In the genomic region with DNA sequence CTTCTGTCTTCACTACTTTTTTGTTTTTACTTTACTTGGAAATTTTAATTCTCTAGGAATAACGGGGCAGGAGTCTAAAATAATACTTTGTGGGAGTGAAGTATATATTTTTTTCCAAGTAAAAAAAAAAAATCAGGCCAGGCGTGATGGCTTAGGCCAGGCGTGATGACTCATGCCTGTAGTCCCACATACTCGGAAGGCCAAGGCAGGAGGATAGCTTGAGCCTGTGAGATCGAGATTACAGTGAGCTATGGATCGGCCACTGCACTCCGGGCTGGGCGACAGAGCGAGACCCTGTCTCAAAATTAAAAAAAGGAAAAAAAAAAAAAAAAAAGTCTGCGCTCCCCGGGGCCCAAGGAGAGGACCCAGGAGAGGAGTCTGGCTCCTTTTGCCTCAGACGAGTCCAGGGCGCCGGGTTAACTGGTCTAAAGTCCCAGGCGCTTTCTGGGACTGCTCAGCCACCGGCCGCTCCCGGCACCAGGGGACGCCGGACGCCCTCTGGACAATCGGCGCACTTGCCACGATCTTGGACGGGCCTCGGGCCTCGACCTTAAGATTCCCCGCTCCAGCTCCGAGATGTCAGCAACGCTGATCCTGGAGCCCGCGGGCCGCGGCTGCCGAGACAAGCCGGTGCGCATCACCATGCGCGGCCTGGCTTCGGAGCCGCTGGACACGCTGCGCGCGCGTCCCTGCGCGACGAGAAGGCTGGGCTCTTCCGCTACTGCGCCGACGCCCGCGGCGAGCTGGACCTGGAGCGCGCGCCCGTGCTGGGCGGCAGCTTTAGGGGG, we compare ENCODE assay signal across 9 cellular contexts. TPM values are rescaled to one million over a fixed set of nuclear protein-coding genes. Genes with fewer than 3 reads are reported as not detected.
DNase-seq lines count a peak whose midpoint lies in the region; ATAC-seq and TF ChIP-seq lines count a peak whose summit lies in the region.
"Had no signal": no experiment of that assay in that cellular context is flagged by ENCODE, and none has a peak within 500 bp of the region (broad histone marks: within the 10 kb centered on the region; RNA-seq: fewer than 3 reads in every experiment).

No MANE protein-coding gene starts in this region.

- H3K27ac ChIP-seq in ectodermal cell (ENCODE audit: insufficient read depth, low read depth, low read length, poor library complexity, severe bottlenecking) (no peak overlapping the region), upper lobe of left lung (no peak overlapping the region)
- H3K27ac ChIP-seq: epithelial cell of prostate had no signal

- in situ Hi-C loops in ACHN (cut with HindIII; ENCODE audit: low pct_ligation_motif_present, low pct_unique_long_range_greater_than_20kb, low sequenced_read_pairs): no loop called here

- H3K4me3 ChIP-seq in ectodermal cell (ENCODE audit: insufficient read depth, low read depth, low read length): peak overlapping the region; percentile 27
- peak overlapping the region; percentile 38 to 49 (median 47) for H3K4me3 ChIP-seq in upper lobe of left lung

- 53 to 55% methylated on average over 60 to 61 of the region's 61 CpGs for WGBS in ectodermal cell, 2 experiments
- WGBS in upper lobe of left lung, 2 donors: 17 to 27% methylated on average over 25 to 37 of the region's 61 CpGs

- H3K27ac Mint-ChIP-seq in activated CD8-positive, alpha-beta memory T cell treated with anti-CD3 and anti-CD28 coated beads, Interleukin-2, amount 10 ng/mL, durations not matched to agents 7 days and 5 days: no peak overlapping the region

- H3K9me3 Mint-ChIP-seq in activated CD8-positive, alpha-beta memory T cell treated with anti-CD3 and anti-CD28 coated beads, Interleukin-2, amount 10 ng/mL, durations not matched to agents 7 days and 5 days (ENCODE audit: low read depth): peaks cover 17% of the 10 kb centered on the region

- peaks cover 28% of the 10 kb centered on the region for H3K36me3 Mint-ChIP-seq in activated CD8-positive, alpha-beta memory T cell treated with anti-CD3 and anti-CD28 coated beads, Interleukin-2, amount 10 ng/mL, durations not matched to agents 7 days and 5 days

- H3K27me3 Mint-ChIP-seq in activated CD8-positive, alpha-beta memory T cell treated with anti-CD3 and anti-CD28 coated beads, Interleukin-2, amount 10 ng/mL, durations not matched to agents 7 days and 5 days: peaks cover 15% of the 10 kb centered on the region

- H3K27me3 ChIP-seq in ectodermal cell (ENCODE audit: control insufficient read depth, insufficient read depth, low read length, poor library complexity, severe bottlenecking) (peaks cover 39% of the 10 kb centered on the region), upper lobe of left lung (peaks cover 0 to 2% (median 0%) of the 10 kb centered on the region in 4 donors)

- H3K36me3 ChIP-seq in ectodermal cell (ENCODE audit: control insufficient read depth, insufficient read depth, low read length): no peaks in the 10 kb centered on the region
- H3K36me3 ChIP-seq in upper lobe of left lung: no peaks in the 10 kb centered on the region

- peaks cover 24% of the 10 kb centered on the region for H3K4me1 Mint-ChIP-seq in activated CD8-positive, alpha-beta memory T cell treated with anti-CD3 and anti-CD28 coated beads, Interleukin-2, amount 10 ng/mL, durations not matched to agents 7 days and 5 days

- no peak for TF ChIP-seq CTCF in upper lobe of left lung (IDR thresholded peaks at IDR 0.05)

- no peak for ATAC-seq in activated CD8-positive, alpha-beta memory T cell treated with anti-CD3 and anti-CD28 coated beads, Interleukin-2, amount 10 ng/mL, durations not matched to agents 7 days and 5 days
- ATAC-seq in upper lobe of left lung (ENCODE audit: low FRiP score in 2 of 2): peak in 1 of 2 donors; percentile 78
- ATAC-seq in GM21360 (IDR thresholded peaks at IDR 0.05; ENCODE audit: unreplicated experiment): no peak

- H3K9me3 ChIP-seq in ectodermal cell (ENCODE audit: control insufficient read depth, low read length) (no peaks in the 10 kb centered on the region), upper lobe of left lung (peaks cover 0 to 13% (median 9%) of the 10 kb centered on the region in 4 donors)

- H3K4me3 Mint-ChIP-seq in activated CD8-positive, alpha-beta memory T cell treated with anti-CD3 and anti-CD28 coated beads, Interleukin-2, amount 10 ng/mL, durations not matched to agents 7 days and 5 days: peak overlapping the region; percentile 5

- no peak for DNase-seq in activated CD8-positive, alpha-beta memory T cell treated with anti-CD3 and anti-CD28 coated beads, Interleukin-2, amount 10 ng/mL, durations not matched to agents 7 days and 5 days
- DNase-seq in activated CD8-positive, alpha-beta memory T cell treated with anti-CD3 and anti-CD28 coated beads, Interleukin-2, amount 50 U/mL, for 48 hours: no peak
- DNase-seq in lung microvascular endothelial cell (ENCODE audit: low read depth in 2 of 2) (peak; percentile 21 to 58), upper lobe of left lung (peak in 1 of 2 donors; percentile 85), ACHN (no peak)
- no peak for DNase-seq in activated CD4-positive, CD25-positive, alpha-beta regulatory T cell (lab: John Stamatoyannopoulos, UW)

- TF ChIP-seq POLR2A in upper lobe of left lung (IDR thresholded peaks at IDR 0.05): no peak

- H3K4me1 ChIP-seq in ectodermal cell (ENCODE audit: control insufficient read depth, insufficient read depth, low read length) (peaks cover 6% of the 10 kb centered on the region), upper lobe of left lung (peaks cover 9 to 25% (median 13%) of the 10 kb centered on the region in 4 donors)

- CTCF ChIA-PET in activated CD8-positive, alpha-beta memory T cell treated with anti-CD3 and anti-CD28 coated beads, Interleukin-2, amount 10 ng/mL, durations not matched to agents 7 days and 5 days (lab: Charles Lee): no interaction called here

- no peak for TF ChIP-seq EP300 in upper lobe of left lung (IDR thresholded peaks at IDR 0.05)

RNA-seq across cellular contexts. Expression of gene ZFP82, which starts 2.7 kb away (rescaled TPM):
- 1 to 10 TPM; 5.3 to 5.9 TPM for total RNA-seq in activated CD8-positive, alpha-beta memory T cell treated with anti-CD3 and anti-CD28 coated beads, Interleukin-2, amount 10 ng/mL, durations not matched to agents 7 days and 5 days
- polyA plus RNA-seq in ectodermal cell (2013, experiment 1 of 4): 20.0 TPM
- 20.7 TPM for polyA plus RNA-seq in ectodermal cell (2013, experiment 2 of 4)
- 19.6 TPM for polyA plus RNA-seq in ectodermal cell (2013, experiment 3 of 4)
- 19.1 TPM for polyA plus RNA-seq in ectodermal cell (2013, experiment 4 of 4)
- total RNA-seq in lung microvascular endothelial cell (2.2 and 4.8 TPM in 2 replicates), upper lobe of left lung (1 to 10 TPM in 5 of 6 donors, under 1 TPM in 1; 0.78 to 8.1 (median 4.2) TPM)

RNA-seq across cellular contexts. Expression of gene ZFP14, which starts 42.2 kb away (rescaled TPM):
- 1 to 10 TPM; 3.3 to 4.5 TPM for total RNA-seq in activated CD8-positive, alpha-beta memory T cell treated with anti-CD3 and anti-CD28 coated beads, Interleukin-2, amount 10 ng/mL, durations not matched to agents 7 days and 5 days
- 12.6 TPM for polyA plus RNA-seq in ectodermal cell (2013, experiment 1 of 4)
- polyA plus RNA-seq in ectodermal cell (2013, experiment 2 of 4): 12.7 TPM
- polyA plus RNA-seq in ectodermal cell (2013, experiment 3 of 4): 9.6 TPM
- polyA plus RNA-seq in ectodermal cell (2013, experiment 4 of 4): 10.4 TPM
- total RNA-seq in lung microvascular endothelial cell (2.6 and 4.0 TPM in 2 replicates), upper lobe of left lung (10 to 100 TPM in 1 of 6 donors, 1 to 10 TPM in 5; 1.7 to 11.5 (median 6.1) TPM)

Comparison
In these comparisons a context has a peak if more than half of its experiments do, and no peak if none do; other contexts are left out.
1. DNase-seq: peak in lung microvascular endothelial cell (2 of 2); none in activated CD8-positive, alpha-beta memory T cell treated with anti-CD3 and anti-CD28 coated beads, Interleukin-2, amount 10 ng/mL, durations not matched to agents 7 days and 5 days (single experiment), activated CD8-positive, alpha-beta memory T cell treated with anti-CD3 and anti-CD28 coated beads, Interleukin-2, amount 50 U/mL, for 48 hours (single experiment), ACHN (single experiment) and activated CD4-positive, CD25-positive, alpha-beta regulatory T cell (0 of 4).